ENCODE assay signal across 28 cellular contexts in the genomic region with DNA sequence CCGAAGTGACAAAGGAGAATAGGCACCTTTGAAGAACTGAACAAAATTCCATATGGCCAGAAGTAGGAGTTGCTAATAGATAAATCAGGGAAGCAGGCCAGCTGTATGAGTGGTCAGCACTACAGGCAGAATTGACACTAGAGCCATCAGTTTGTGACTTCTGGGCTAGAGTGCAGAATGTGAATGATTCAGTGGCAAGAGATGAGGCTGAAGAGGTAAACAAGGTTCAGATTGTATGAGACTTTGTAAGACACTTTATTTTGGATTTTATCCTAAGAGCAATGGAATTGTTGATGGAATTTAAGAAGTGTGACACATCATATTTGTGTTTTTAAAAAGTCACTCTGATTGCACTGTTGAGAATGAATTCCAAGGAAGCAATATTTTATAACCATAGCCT. TPM values are rescaled to one million over a fixed set of nuclear protein-coding genes. Genes with fewer than 3 reads are reported as not detected.
DNase-seq lines count a peak whose midpoint lies in the region; ATAC-seq, FAIRE-seq and TF ChIP-seq lines count a peak whose summit lies in the region.
"Had no signal": no experiment of that assay in that cellular context is flagged by ENCODE, and none has a peak within 500 bp of the region (broad histone marks: within the 10 kb centered on the region; RNA-seq: fewer than 3 reads in every experiment).

No MANE protein-coding gene starts in this region.

- no peak overlapping the region for H3K9ac ChIP-seq in astrocyte (ENCODE audit: low read length)

- peak; percentile 77 for FAIRE-seq in astrocyte (lab: Jason Lieb, UNC)
- FAIRE-seq: HepG2, RCC 7860 had no signal

- H3K27ac Mint-ChIP-seq in activated naive CD8-positive, alpha-beta T cell, result peak overlapping the region; percentile 81
- no peak overlapping the region for H3K27ac Mint-ChIP-seq in activated naive CD8-positive, alpha-beta T cell treated with anti-CD3 and anti-CD28 coated beads for 36 hours
- H3K27ac Mint-ChIP-seq in astrocyte (ENCODE audit: unreplicated experiment), result no peak overlapping the region
- H3K27ac Mint-ChIP-seq in stimulated activated effector memory CD8-positive, alpha-beta T cell treated with anti-CD3 and anti-CD28 coated beads, Interleukin-12 subunit alpha, Interleukin-12 subunit beta, amount 100 ng/mL, for 72 hours, result peak overlapping the region; percentile 45
- H3K27ac Mint-ChIP-seq: activated naive CD8-positive, alpha-beta T cell treated with anti-CD3 and anti-CD28 coated beads, Interleukin-2, amount 10 ng/mL, durations not matched to agents 7 days and 5 days had no signal

- H4K20me1 ChIP-seq in astrocyte (ENCODE audit: insufficient read depth, low read length), result no peaks in the 10 kb centered on the region

- H3K4me3 Mint-ChIP-seq in activated naive CD8-positive, alpha-beta T cell, result no peak overlapping the region
- no peak overlapping the region for H3K4me3 Mint-ChIP-seq in activated naive CD8-positive, alpha-beta T cell treated with anti-CD3 and anti-CD28 coated beads for 36 hours
- H3K4me3 Mint-ChIP-seq in astrocyte (ENCODE audit: unreplicated experiment), result no peak overlapping the region
- H3K4me3 Mint-ChIP-seq in stimulated activated effector memory CD8-positive, alpha-beta T cell treated with anti-CD3 and anti-CD28 coated beads, Interleukin-12 subunit alpha, Interleukin-12 subunit beta, amount 100 ng/mL, for 72 hours, result no peak overlapping the region
- H3K4me3 Mint-ChIP-seq: activated naive CD8-positive, alpha-beta T cell treated with anti-CD3 and anti-CD28 coated beads, Interleukin-2, amount 10 ng/mL, durations not matched to agents 7 days and 5 days; naive thymus-derived CD8-positive, alpha-beta T cell had no signal

- no peaks in the 10 kb centered on the region for H3K9me3 ChIP-seq in astrocyte (ENCODE audit: insufficient read depth, low read depth, low read length)
- H3K9me3 ChIP-seq: body of pancreas, HAP-1, thoracic aorta, vagina had no signal

- H3K27me3 ChIP-seq in astrocyte (ENCODE audit: insufficient read depth, low read length), result no peaks in the 10 kb centered on the region
- H3K27me3 ChIP-seq: body of pancreas, foreskin keratinocyte, vagina had no signal

- no peak for TF ChIP-seq CTCF in astrocyte (IDR thresholded peaks at IDR 0.05; ENCODE audit: insufficient read depth, low read depth, low read length)

- H3K4me2 ChIP-seq in astrocyte (ENCODE audit: low read length), result no peak overlapping the region

- H3K4me1 Mint-ChIP-seq in activated naive CD8-positive, alpha-beta T cell (ENCODE audit: low read depth), result peaks cover 27% of the 10 kb centered on the region
- H3K4me1 Mint-ChIP-seq in activated naive CD8-positive, alpha-beta T cell treated with anti-CD3 and anti-CD28 coated beads for 36 hours, result peaks cover 6% of the 10 kb centered on the region
- H3K4me1 Mint-ChIP-seq in astrocyte (ENCODE audit: low read depth, unreplicated experiment), result no peaks in the 10 kb centered on the region
- H3K4me1 Mint-ChIP-seq in stimulated activated effector memory CD8-positive, alpha-beta T cell treated with anti-CD3 and anti-CD28 coated beads, Interleukin-12 subunit alpha, Interleukin-12 subunit beta, amount 100 ng/mL, for 72 hours, result peaks cover 16% of the 10 kb centered on the region

- no peaks in the 10 kb centered on the region for H3K27me3 Mint-ChIP-seq in activated naive CD8-positive, alpha-beta T cell
- H3K27me3 Mint-ChIP-seq in activated naive CD8-positive, alpha-beta T cell treated with anti-CD3 and anti-CD28 coated beads for 36 hours, result no peaks in the 10 kb centered on the region
- H3K27me3 Mint-ChIP-seq in astrocyte (ENCODE audit: low read depth, unreplicated experiment), result no peaks in the 10 kb centered on the region
- H3K27me3 Mint-ChIP-seq: activated naive CD8-positive, alpha-beta T cell treated with anti-CD3 and anti-CD28 coated beads, Interleukin-2, amount 10 ng/mL, durations not matched to agents 7 days and 5 days; naive thymus-derived CD8-positive, alpha-beta T cell had no signal

- H3K4me1 ChIP-seq in astrocyte (ENCODE audit: insufficient read depth, low read length), result no peaks in the 10 kb centered on the region
- H3K4me1 ChIP-seq: body of pancreas, HAP-1, vagina had no signal

- no peak for DNase-seq in activated naive CD8-positive, alpha-beta T cell treated with anti-CD3 and anti-CD28 coated beads for 36 hours
- no peak for DNase-seq in astrocyte (ENCODE audit: low read depth)
- no peak for DNase-seq in stimulated activated effector memory CD8-positive, alpha-beta T cell treated with anti-CD3 and anti-CD28 coated beads, Interleukin-12 subunit alpha, Interleukin-12 subunit beta, amount 100 ng/mL, for 72 hours (ENCODE audit: low spot score in 2 of 2)
- no peak for DNase-seq in substantia nigra (lab: John Stamatoyannopoulos, UW)
- DNase-seq in NCI-H510A treated with DMSO at 0.1 percent for 48 hours (lab: John Stamatoyannopoulos, UW), result no peak
- DNase-seq: ACHN; activated CD4-positive, CD25-positive, alpha-beta regulatory T cell; activated CD8-positive, alpha-beta memory T cell treated with anti-CD3 and anti-CD28 coated beads for 24 hours; activated naive CD8-positive, alpha-beta T cell treated with anti-CD3 and anti-CD28 coated beads, Interleukin-2, amount 10 ng/mL, durations not matched to agents 7 days and 5 days; body of pancreas; DMS 273 treated with DMSO at 0.1 percent for 48 hours; foreskin keratinocyte; mesendoderm; naive thymus-derived CD8-positive, alpha-beta T cell; NCI-H1048; NCI-H187; NCI-H69; retina had no signal

- no peak overlapping the region for H3K27ac ChIP-seq in astrocyte (ENCODE audit: low read depth, low read length)
- H3K27ac ChIP-seq in substantia nigra (ENCODE audit: low read depth, low read length, poor library complexity, severe bottlenecking), result no peak overlapping the region
- H3K27ac ChIP-seq: body of pancreas, C4-2B, thoracic aorta, vagina had no signal

- no peak overlapping the region for H2AFZ ChIP-seq in astrocyte (ENCODE audit: low read depth, low read length)

- no peak for ATAC-seq in stimulated activated effector memory CD8-positive, alpha-beta T cell treated with anti-CD3 and anti-CD28 coated beads, Interleukin-12 subunit alpha, Interleukin-12 subunit beta, amount 100 ng/mL, for 72 hours
- ATAC-seq in GM18909 (IDR thresholded peaks at IDR 0.05; ENCODE audit: poor library complexity, unreplicated experiment), result no peak
- ATAC-seq: body of pancreas; foreskin keratinocyte; HepG2; left lobe of liver; naive thymus-derived CD8-positive, alpha-beta T cell had no signal

- H3K36me3 Mint-ChIP-seq in activated naive CD8-positive, alpha-beta T cell, result peaks cover 13% of the 10 kb centered on the region
- peaks cover 46% of the 10 kb centered on the region for H3K36me3 Mint-ChIP-seq in activated naive CD8-positive, alpha-beta T cell treated with anti-CD3 and anti-CD28 coated beads for 36 hours
- no peaks in the 10 kb centered on the region for H3K36me3 Mint-ChIP-seq in astrocyte (ENCODE audit: low read depth, unreplicated experiment)
- H3K36me3 Mint-ChIP-seq in stimulated activated effector memory CD8-positive, alpha-beta T cell treated with anti-CD3 and anti-CD28 coated beads, Interleukin-12 subunit alpha, Interleukin-12 subunit beta, amount 100 ng/mL, for 72 hours, result peaks cover 100% of the 10 kb centered on the region

- H3K79me2 ChIP-seq in astrocyte (ENCODE audit: insufficient read depth, low read length), result no peaks in the 10 kb centered on the region

- no peaks in the 10 kb centered on the region for H3K9me3 Mint-ChIP-seq in activated naive CD8-positive, alpha-beta T cell (ENCODE audit: low read depth)
- H3K9me3 Mint-ChIP-seq in activated naive CD8-positive, alpha-beta T cell treated with anti-CD3 and anti-CD28 coated beads for 36 hours, result no peaks in the 10 kb centered on the region
- no peaks in the 10 kb centered on the region for H3K9me3 Mint-ChIP-seq in astrocyte (ENCODE audit: unreplicated experiment)
- no peaks in the 10 kb centered on the region for H3K9me3 Mint-ChIP-seq in stimulated activated effector memory CD8-positive, alpha-beta T cell treated with anti-CD3 and anti-CD28 coated beads, Interleukin-12 subunit alpha, Interleukin-12 subunit beta, amount 100 ng/mL, for 72 hours
- H3K9me3 Mint-ChIP-seq: activated naive CD8-positive, alpha-beta T cell treated with anti-CD3 and anti-CD28 coated beads, Interleukin-2, amount 10 ng/mL, durations not matched to agents 7 days and 5 days; naive thymus-derived CD8-positive, alpha-beta T cell had no signal

- no peak overlapping the region for H3K4me3 ChIP-seq in astrocyte (ENCODE audit: insufficient read depth, low read depth, low read length)
- H3K4me3 ChIP-seq: body of pancreas, HAP-1, thoracic aorta, vagina had no signal

- no peaks in the 10 kb centered on the region for H3K36me3 ChIP-seq in astrocyte (ENCODE audit: insufficient read depth, low read length)
- H3K36me3 ChIP-seq: HAP-1, thoracic aorta had no signal

- peak; percentile 24 for TF ChIP-seq POLR2A in GM19099 (IDR thresholded peaks at IDR 0.05; ENCODE audit: extremely low read depth, insufficient read length, low read depth)

RNA-seq across cellular contexts. Expression of gene BIRC3, which starts 12.9 kb away (rescaled TPM):
- total RNA-seq in activated naive CD8-positive, alpha-beta T cell treated with anti-CD3 and anti-CD28 coated beads for 36 hours, result 10 to 100 TPM; 76.6 to 79.9 TPM
- total RNA-seq in astrocyte, result 2.2 and 2.6 TPM in 2 replicates

RNA-seq across cellular contexts. Expression of gene BIRC2, which starts 16.8 kb away (rescaled TPM):
- 10 to 100 TPM; 29.6 to 30.7 TPM for total RNA-seq in activated naive CD8-positive, alpha-beta T cell treated with anti-CD3 and anti-CD28 coated beads for 36 hours
- total RNA-seq in astrocyte, result 69.9 and 72.0 TPM in 2 replicates

Comparison
In these comparisons a context has a peak if more than half of its experiments do, and no peak if none do; other contexts are left out.
1. H3K27ac Mint-ChIP-seq: peak in activated naive CD8-positive, alpha-beta T cell (single experiment) and stimulated activated effector memory CD8-positive, alpha-beta T cell treated with anti-CD3 and anti-CD28 coated beads, Interleukin-12 subunit alpha, Interleukin-12 subunit beta, amount 100 ng/mL, for 72 hours (single experiment); none in activated naive CD8-positive, alpha-beta T cell treated with anti-CD3 and anti-CD28 coated beads for 36 hours (single experiment) and astrocyte (single experiment).
2. RNA of gene BIRC3, which starts 12.9 kb away (total RNA-seq): 76.6 to 79.9 TPM in activated naive CD8-positive, alpha-beta T cell treated with anti-CD3 and anti-CD28 coated beads for 36 hours; 2.2 to 2.6 TPM in astrocyte; every median in the first group is over 10 times any median in the second.